ENCODE assay signal across 1 cellular context in the genomic region with DNA sequence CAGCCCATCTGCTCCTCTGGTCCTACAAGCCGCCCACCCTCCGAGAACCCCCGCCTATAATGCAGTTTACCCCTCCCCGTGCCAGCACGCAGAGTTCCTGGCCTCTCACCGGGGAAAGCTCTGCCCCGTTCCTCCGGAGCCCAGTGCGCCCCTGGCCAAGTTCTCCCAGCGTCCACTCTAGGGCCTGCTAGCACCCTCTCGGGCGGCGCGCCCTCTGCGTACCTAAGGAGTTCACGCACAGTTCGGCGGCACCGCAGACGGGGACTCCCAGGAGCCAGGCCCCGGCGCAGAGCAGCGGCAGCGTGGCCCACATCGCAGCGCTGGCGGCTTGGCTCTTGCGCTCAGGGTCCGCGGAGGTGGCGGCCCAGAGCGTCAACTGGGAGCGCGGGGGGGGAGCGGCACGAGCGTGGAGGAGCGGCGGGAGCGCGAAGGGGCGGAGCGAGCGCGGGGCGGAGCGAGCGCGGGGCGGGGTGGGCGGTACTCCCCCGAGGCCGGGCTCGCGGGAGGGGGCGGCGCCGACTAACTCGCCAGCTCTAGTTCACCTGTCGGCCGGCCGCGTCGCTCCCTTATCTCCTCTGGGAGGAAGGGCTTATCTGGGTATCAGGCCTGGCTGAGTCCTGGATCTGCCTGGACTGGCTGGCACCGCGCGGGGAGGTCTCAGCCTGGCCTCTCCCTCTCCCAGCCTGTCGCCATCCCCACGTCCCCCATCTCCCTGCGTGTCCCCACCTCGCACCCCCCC.
TF ChIP-seq lines count a peak whose summit lies in the region.

A gene with protein sequence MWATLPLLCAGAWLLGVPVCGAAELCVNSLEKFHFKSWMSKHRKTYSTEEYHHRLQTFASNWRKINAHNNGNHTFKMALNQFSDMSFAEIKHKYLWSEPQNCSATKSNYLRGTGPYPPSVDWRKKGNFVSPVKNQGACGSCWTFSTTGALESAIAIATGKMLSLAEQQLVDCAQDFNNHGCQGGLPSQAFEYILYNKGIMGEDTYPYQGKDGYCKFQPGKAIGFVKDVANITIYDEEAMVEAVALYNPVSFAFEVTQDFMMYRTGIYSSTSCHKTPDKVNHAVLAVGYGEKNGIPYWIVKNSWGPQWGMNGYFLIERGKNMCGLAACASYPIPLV (minus strand): TSS at position 378 of the 739 bp plus-strand sequence. CDS start 65 bp downstream, at position 313.

TF ChIP-seq in HepG2, 621 proteins besides CTCF, POLR2A, EP300 and RAD21 (continued from another document and continues in another):
- TF ChIP-seq NR2F1 (CRISPR knock-in tag; IDR thresholded peaks at IDR 0.05), result no peak
- peak; percentile 44; the same call in 1 of the 2 replicates for TF ChIP-seq ZNF441 (CRISPR knock-in tag; IDR thresholded peaks at IDR 0.05; ENCODE audit: borderline replicate concordance)
- no peak for TF ChIP-seq ZNF674 (CRISPR knock-in tag; IDR thresholded peaks at IDR 0.05; ENCODE audit: low read depth)
- no peak for TF ChIP-seq SMAD9 (CRISPR knock-in tag; IDR thresholded peaks at IDR 0.05)
- TF ChIP-seq PAWR (CRISPR knock-in tag; IDR thresholded peaks at IDR 0.05; ENCODE audit: borderline replicate concordance), result no peak
- TF ChIP-seq ZMYM3 (CRISPR knock-in tag; IDR thresholded peaks at IDR 0.05), result no peak; the same call in 1 of the 2 replicates
- TF ChIP-seq, protein P1, sequence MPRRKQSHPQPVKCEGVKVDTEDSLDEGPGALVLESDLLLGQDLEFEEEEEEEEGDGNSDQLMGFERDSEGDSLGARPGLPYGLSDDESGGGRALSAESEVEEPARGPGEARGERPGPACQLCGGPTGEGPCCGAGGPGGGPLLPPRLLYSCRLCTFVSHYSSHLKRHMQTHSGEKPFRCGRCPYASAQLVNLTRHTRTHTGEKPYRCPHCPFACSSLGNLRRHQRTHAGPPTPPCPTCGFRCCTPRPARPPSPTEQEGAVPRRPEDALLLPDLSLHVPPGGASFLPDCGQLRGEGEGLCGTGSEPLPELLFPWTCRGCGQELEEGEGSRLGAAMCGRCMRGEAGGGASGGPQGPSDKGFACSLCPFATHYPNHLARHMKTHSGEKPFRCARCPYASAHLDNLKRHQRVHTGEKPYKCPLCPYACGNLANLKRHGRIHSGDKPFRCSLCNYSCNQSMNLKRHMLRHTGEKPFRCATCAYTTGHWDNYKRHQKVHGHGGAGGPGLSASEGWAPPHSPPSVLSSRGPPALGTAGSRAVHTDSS (CRISPR knock-in tag; conservative IDR thresholded peaks at IDR 0.05), result no peak
- TF ChIP-seq ZNF337 (CRISPR knock-in tag; IDR thresholded peaks at IDR 0.05; ENCODE audit: borderline replicate concordance, low read depth), result no peak
- no peak for TF ChIP-seq ZNF468 (CRISPR knock-in tag; IDR thresholded peaks at IDR 0.05)
- TF ChIP-seq, protein P2, sequence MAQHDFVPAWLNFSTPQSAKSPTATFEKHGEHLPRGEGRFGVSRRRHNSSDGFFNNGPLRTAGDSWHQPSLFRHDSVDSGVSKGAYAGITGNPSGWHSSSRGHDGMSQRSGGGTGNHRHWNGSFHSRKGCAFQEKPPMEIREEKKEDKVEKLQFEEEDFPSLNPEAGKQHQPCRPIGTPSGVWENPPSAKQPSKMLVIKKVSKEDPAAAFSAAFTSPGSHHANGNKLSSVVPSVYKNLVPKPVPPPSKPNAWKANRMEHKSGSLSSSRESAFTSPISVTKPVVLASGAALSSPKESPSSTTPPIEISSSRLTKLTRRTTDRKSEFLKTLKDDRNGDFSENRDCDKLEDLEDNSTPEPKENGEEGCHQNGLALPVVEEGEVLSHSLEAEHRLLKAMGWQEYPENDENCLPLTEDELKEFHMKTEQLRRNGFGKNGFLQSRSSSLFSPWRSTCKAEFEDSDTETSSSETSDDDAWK (CRISPR knock-in tag; IDR thresholded peaks at IDR 0.05), result no peak
- peak; percentile 50; the same call in 1 of the 2 replicates for TF ChIP-seq ZNF776 (CRISPR knock-in tag; IDR thresholded peaks at IDR 0.05)
- no peak for TF ChIP-seq ZNF367 (CRISPR knock-in tag; IDR thresholded peaks at IDR 0.05; ENCODE audit: borderline replicate concordance)
- TF ChIP-seq NFIC (IDR thresholded peaks at IDR 0.05; ENCODE audit: low read length), result no peak
- TF ChIP-seq ZNF563 (CRISPR knock-in tag; IDR thresholded peaks at IDR 0.05), result peak; percentile 96
- no peak for TF ChIP-seq ZNF101 (CRISPR knock-in tag; IDR thresholded peaks at IDR 0.05; ENCODE audit: borderline replicate concordance, low read depth)
- TF ChIP-seq ZSCAN31 (CRISPR knock-in tag; IDR thresholded peaks at IDR 0.05; ENCODE audit: low read depth), result peak; percentile 89; the same call in 1 of the 2 replicates
- TF ChIP-seq, protein P3, sequence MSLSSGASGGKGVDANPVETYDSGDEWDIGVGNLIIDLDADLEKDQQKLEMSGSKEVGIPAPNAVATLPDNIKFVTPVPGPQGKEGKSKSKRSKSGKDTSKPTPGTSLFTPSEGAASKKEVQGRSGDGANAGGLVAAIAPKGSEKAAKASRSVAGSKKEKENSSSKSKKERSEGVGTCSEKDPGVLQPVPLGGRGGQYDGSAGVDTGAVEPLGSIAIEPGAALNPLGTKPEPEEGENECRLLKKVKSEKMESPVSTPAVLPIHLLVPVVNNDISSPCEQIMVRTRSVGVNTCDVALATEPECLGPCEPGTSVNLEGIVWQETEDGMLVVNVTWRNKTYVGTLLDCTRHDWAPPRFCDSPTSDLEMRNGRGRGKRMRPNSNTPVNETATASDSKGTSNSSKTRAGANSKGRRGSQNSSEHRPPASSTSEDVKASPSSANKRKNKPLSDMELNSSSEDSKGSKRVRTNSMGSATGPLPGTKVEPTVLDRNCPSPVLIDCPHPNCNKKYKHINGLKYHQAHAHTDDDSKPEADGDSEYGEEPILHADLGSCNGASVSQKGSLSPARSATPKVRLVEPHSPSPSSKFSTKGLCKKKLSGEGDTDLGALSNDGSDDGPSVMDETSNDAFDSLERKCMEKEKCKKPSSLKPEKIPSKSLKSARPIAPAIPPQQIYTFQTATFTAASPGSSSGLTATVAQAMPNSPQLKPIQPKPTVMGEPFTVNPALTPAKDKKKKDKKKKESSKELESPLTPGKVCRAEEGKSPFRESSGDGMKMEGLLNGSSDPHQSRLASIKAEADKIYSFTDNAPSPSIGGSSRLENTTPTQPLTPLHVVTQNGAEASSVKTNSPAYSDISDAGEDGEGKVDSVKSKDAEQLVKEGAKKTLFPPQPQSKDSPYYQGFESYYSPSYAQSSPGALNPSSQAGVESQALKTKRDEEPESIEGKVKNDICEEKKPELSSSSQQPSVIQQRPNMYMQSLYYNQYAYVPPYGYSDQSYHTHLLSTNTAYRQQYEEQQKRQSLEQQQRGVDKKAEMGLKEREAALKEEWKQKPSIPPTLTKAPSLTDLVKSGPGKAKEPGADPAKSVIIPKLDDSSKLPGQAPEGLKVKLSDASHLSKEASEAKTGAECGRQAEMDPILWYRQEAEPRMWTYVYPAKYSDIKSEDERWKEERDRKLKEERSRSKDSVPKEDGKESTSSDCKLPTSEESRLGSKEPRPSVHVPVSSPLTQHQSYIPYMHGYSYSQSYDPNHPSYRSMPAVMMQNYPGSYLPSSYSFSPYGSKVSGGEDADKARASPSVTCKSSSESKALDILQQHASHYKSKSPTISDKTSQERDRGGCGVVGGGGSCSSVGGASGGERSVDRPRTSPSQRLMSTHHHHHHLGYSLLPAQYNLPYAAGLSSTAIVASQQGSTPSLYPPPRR (CRISPR knock-in tag; IDR thresholded peaks at IDR 0.05; ENCODE audit: borderline replicate concordance), result no peak; the same call in 1 of the 2 replicates
- peak; percentile 78 for TF ChIP-seq KLF6 (CRISPR knock-in tag; IDR thresholded peaks at IDR 0.05)
- TF ChIP-seq MZF1 (CRISPR knock-in tag; IDR thresholded peaks at IDR 0.05; ENCODE audit: borderline replicate concordance), result no peak
- TF ChIP-seq, protein P4, sequence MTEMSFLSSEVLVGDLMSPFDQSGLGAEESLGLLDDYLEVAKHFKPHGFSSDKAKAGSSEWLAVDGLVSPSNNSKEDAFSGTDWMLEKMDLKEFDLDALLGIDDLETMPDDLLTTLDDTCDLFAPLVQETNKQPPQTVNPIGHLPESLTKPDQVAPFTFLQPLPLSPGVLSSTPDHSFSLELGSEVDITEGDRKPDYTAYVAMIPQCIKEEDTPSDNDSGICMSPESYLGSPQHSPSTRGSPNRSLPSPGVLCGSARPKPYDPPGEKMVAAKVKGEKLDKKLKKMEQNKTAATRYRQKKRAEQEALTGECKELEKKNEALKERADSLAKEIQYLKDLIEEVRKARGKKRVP (CRISPR knock-in tag; IDR thresholded peaks at IDR 0.05), result peak in 1 of 2 experiments; percentile 52; a peak in 2 of 4 replicates
- no peak; the same call in 1 of the 2 replicates for TF ChIP-seq ZFYVE20 (CRISPR knock-in tag; IDR thresholded peaks at IDR 0.05; ENCODE audit: borderline replicate concordance, low read depth)
- TF ChIP-seq HDAC2 (CRISPR knock-in tag; IDR thresholded peaks at IDR 0.05), result peak; percentile 51; the same call in 1 of the 2 replicates
- TF ChIP-seq, protein P5, sequence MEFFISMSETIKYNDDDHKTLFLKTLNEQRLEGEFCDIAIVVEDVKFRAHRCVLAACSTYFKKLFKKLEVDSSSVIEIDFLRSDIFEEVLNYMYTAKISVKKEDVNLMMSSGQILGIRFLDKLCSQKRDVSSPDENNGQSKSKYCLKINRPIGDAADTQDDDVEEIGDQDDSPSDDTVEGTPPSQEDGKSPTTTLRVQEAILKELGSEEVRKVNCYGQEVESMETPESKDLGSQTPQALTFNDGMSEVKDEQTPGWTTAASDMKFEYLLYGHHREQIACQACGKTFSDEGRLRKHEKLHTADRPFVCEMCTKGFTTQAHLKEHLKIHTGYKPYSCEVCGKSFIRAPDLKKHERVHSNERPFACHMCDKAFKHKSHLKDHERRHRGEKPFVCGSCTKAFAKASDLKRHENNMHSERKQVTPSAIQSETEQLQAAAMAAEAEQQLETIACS (CRISPR knock-in tag; IDR thresholded peaks at IDR 0.05), result peak; percentile 42; the same call in 1 of the 2 replicates
- TF ChIP-seq KLF12 (CRISPR knock-in tag; IDR thresholded peaks at IDR 0.05; ENCODE audit: borderline replicate concordance), result no peak
- no peak for TF ChIP-seq ATRX (CRISPR knock-in tag; IDR thresholded peaks at IDR 0.05; ENCODE audit: borderline replicate concordance)
- TF ChIP-seq GATAD2A (CRISPR knock-in tag; IDR thresholded peaks at IDR 0.05), result 0 out of 2 replicates have a peak, but pooled peaks have one; percentile 20
- no peak for TF ChIP-seq NCOA5 (CRISPR knock-in tag; IDR thresholded peaks at IDR 0.05)
- no peak for TF ChIP-seq RXRB (CRISPR knock-in tag; IDR thresholded peaks at IDR 0.05; ENCODE audit: borderline replicate concordance)
- TF ChIP-seq MIER2 (CRISPR knock-in tag; IDR thresholded peaks at IDR 0.05), result no peak
- TF ChIP-seq ZFP36L1 (CRISPR knock-in tag; IDR thresholded peaks at IDR 0.05), result peak; percentile 68; the same call in 1 of the 2 replicates
- TF ChIP-seq KLF13 (CRISPR knock-in tag; IDR thresholded peaks at IDR 0.05), result no peak
- TF ChIP-seq, protein P6, sequence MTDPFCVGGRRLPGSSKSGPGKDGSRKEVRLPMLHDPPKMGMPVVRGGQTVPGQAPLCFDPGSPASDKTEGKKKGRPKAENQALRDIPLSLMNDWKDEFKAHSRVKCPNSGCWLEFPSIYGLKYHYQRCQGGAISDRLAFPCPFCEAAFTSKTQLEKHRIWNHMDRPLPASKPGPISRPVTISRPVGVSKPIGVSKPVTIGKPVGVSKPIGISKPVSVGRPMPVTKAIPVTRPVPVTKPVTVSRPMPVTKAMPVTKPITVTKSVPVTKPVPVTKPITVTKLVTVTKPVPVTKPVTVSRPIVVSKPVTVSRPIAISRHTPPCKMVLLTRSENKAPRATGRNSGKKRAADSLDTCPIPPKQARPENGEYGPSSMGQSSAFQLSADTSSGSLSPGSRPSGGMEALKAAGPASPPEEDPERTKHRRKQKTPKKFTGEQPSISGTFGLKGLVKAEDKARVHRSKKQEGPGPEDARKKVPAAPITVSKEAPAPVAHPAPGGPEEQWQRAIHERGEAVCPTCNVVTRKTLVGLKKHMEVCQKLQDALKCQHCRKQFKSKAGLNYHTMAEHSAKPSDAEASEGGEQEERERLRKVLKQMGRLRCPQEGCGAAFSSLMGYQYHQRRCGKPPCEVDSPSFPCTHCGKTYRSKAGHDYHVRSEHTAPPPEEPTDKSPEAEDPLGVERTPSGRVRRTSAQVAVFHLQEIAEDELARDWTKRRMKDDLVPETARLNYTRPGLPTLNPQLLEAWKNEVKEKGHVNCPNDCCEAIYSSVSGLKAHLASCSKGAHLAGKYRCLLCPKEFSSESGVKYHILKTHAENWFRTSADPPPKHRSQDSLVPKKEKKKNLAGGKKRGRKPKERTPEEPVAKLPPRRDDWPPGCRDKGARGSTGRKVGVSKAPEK (CRISPR knock-in tag; IDR thresholded peaks at IDR 0.05; ENCODE audit: borderline replicate concordance), result no peak
- TF ChIP-seq HOXA7 (CRISPR knock-in tag; IDR thresholded peaks at IDR 0.05), result no peak
- TF ChIP-seq KLF11 (CRISPR knock-in tag; IDR thresholded peaks at IDR 0.05), result no peak
- TF ChIP-seq, protein P7, sequence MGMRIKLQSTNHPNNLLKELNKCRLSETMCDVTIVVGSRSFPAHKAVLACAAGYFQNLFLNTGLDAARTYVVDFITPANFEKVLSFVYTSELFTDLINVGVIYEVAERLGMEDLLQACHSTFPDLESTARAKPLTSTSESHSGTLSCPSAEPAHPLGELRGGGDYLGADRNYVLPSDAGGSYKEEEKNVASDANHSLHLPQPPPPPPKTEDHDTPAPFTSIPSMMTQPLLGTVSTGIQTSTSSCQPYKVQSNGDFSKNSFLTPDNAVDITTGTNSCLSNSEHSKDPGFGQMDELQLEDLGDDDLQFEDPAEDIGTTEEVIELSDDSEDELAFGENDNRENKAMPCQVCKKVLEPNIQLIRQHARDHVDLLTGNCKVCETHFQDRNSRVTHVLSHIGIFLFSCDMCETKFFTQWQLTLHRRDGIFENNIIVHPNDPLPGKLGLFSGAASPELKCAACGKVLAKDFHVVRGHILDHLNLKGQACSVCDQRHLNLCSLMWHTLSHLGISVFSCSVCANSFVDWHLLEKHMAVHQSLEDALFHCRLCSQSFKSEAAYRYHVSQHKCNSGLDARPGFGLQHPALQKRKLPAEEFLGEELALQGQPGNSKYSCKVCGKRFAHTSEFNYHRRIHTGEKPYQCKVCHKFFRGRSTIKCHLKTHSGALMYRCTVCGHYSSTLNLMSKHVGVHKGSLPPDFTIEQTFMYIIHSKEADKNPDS (CRISPR knock-in tag; IDR thresholded peaks at IDR 0.05), result 0 out of 2 replicates have a peak, but pooled peaks have one; percentile 63
- TF ChIP-seq ZNF562 (CRISPR knock-in tag; IDR thresholded peaks at IDR 0.05; ENCODE audit: borderline replicate concordance), result no peak
- TF ChIP-seq ZNF317 (CRISPR knock-in tag; IDR thresholded peaks at IDR 0.05), result no peak
- 0 out of 2 replicates have a peak, but pooled peaks have one; percentile 45 for TF ChIP-seq AKAP8 (CRISPR knock-in tag; IDR thresholded peaks at IDR 0.05)
- TF ChIP-seq, protein P8, sequence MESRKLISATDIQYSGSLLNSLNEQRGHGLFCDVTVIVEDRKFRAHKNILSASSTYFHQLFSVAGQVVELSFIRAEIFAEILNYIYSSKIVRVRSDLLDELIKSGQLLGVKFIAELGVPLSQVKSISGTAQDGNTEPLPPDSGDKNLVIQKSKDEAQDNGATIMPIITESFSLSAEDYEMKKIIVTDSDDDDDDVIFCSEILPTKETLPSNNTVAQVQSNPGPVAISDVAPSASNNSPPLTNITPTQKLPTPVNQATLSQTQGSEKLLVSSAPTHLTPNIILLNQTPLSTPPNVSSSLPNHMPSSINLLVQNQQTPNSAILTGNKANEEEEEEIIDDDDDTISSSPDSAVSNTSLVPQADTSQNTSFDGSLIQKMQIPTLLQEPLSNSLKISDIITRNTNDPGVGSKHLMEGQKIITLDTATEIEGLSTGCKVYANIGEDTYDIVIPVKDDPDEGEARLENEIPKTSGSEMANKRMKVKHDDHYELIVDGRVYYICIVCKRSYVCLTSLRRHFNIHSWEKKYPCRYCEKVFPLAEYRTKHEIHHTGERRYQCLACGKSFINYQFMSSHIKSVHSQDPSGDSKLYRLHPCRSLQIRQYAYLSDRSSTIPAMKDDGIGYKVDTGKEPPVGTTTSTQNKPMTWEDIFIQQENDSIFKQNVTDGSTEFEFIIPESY (CRISPR knock-in tag; IDR thresholded peaks at IDR 0.05), result no peak
- TF ChIP-seq ZNF225 (CRISPR knock-in tag; IDR thresholded peaks at IDR 0.05), result peak; percentile 91
